8 cellular contexts compared by ENCODE assay signal in genomic region chr10:123134915-123135414, GRCh38. TPM values are rescaled to one million over a fixed set of nuclear protein-coding genes. Genes with fewer than 3 reads are reported as not detected.
DNase-seq lines count a peak whose midpoint lies in the region; ATAC-seq and TF ChIP-seq lines count a peak whose summit lies in the region.

No MANE protein-coding gene starts in this region.

- intact Hi-C loops in psoas muscle (cut with DNase I) = loop anchor here (5.0 to 10.0 kb wide), 2 partner anchors 422 to 830 kb away; no protein-coding TSS in a partner anchor

- no peak for ATAC-seq in central memory CD8-positive, alpha-beta T cell (replicated peaks; ENCODE audit: extremely low read depth, poor library complexity, severe bottlenecking)
- no peak for ATAC-seq in psoas muscle
- no peak for ATAC-seq in stimulated activated memory B cell treated with anti-CD40 and anti-IgM and Interleukin-4, amounts not matched to agents 10 μg/mL and 1 μg/mL and 100 μg/mL, for 72 hours

- H3K27me3 ChIP-seq in HUES64 (ENCODE audit: insufficient read depth, low read length) (peaks cover 100% of the 10 kb centered on the region), psoas muscle (ENCODE audit: insufficient read depth in 3 of 3, low read length in 2 of 3) (peaks cover 0 to 100% (median 54%) of the 10 kb centered on the region in 3 donors)

- H3K36me3 ChIP-seq in HUES64 (ENCODE audit: insufficient read depth, low read length) (no peaks in the 10 kb centered on the region), psoas muscle (ENCODE audit: insufficient read depth in 1 of 2, low read depth in 1 of 2) (no peaks in the 10 kb centered on the region)

- H3K4me1 ChIP-seq in HUES64 (ENCODE audit: insufficient read depth, low read length) = peaks cover 15% of the 10 kb centered on the region; the same call in 1 of the 2 replicates
- H3K4me1 ChIP-seq in psoas muscle = peaks cover 29% of the 10 kb centered on the region

- peaks cover 40% of the 10 kb centered on the region for H3K4me1 Mint-ChIP-seq in central memory CD8-positive, alpha-beta T cell
- peaks cover 28% of the 10 kb centered on the region for H3K4me1 Mint-ChIP-seq in stimulated activated memory B cell treated with anti-CD40 and anti-IgM and Interleukin-4, amounts not matched to agents 10 μg/mL and 1 μg/mL and 100 μg/mL, for 72 hours

- TF ChIP-seq CTCF in psoas muscle (IDR thresholded peaks at IDR 0.05) = no peak

- H3K27me3 Mint-ChIP-seq in central memory CD8-positive, alpha-beta T cell = peaks cover 80% of the 10 kb centered on the region
- peaks cover 83% of the 10 kb centered on the region for H3K27me3 Mint-ChIP-seq in stimulated activated memory B cell treated with anti-CD40 and anti-IgM and Interleukin-4, amounts not matched to agents 10 μg/mL and 1 μg/mL and 100 μg/mL, for 72 hours

- H3K4me3 ChIP-seq in HUES64 (ENCODE audit: low read length) (peak overlapping the region; percentile 46), psoas muscle (peak overlapping the region; percentile 60)

- H3K9me3 Mint-ChIP-seq in central memory CD8-positive, alpha-beta T cell = no peaks in the 10 kb centered on the region
- no peaks in the 10 kb centered on the region for H3K9me3 Mint-ChIP-seq in stimulated activated memory B cell treated with anti-CD40 and anti-IgM and Interleukin-4, amounts not matched to agents 10 μg/mL and 1 μg/mL and 100 μg/mL, for 72 hours

- peaks cover 19% of the 10 kb centered on the region for H3K36me3 Mint-ChIP-seq in central memory CD8-positive, alpha-beta T cell (ENCODE audit: insufficient read depth)
- H3K36me3 Mint-ChIP-seq in stimulated activated memory B cell treated with anti-CD40 and anti-IgM and Interleukin-4, amounts not matched to agents 10 μg/mL and 1 μg/mL and 100 μg/mL, for 72 hours = no peaks in the 10 kb centered on the region

- H3K27ac ChIP-seq in HUES64 (ENCODE audit: low read depth, low read length) (no peak overlapping the region), psoas muscle (no peak overlapping the region)

- no peaks in the 10 kb centered on the region for H3K9me3 ChIP-seq in HUES64 (ENCODE audit: insufficient read depth, low read depth, low read length)
- no peaks in the 10 kb centered on the region for H3K9me3 ChIP-seq in psoas muscle

- peak; percentile 20 for DNase-seq in NCI-H2227 (lab: John Stamatoyannopoulos, UW; ENCODE audit: unreplicated experiment)
- DNase-seq in NCI-H2227 treated with DMSO at 0.1 percent for 48 hours (lab: John Stamatoyannopoulos, UW) = no peak
- no peak for DNase-seq in central memory CD8-positive, alpha-beta T cell (ENCODE audit: low spot score in 2 of 2)
- no peak for DNase-seq in psoas muscle
- DNase-seq in occipital lobe (lab: John Stamatoyannopoulos, UW) = no peak
- DNase-seq in NCI-H187 (lab: John Stamatoyannopoulos, UW) = no peak

- no peak overlapping the region for H3K27ac Mint-ChIP-seq in central memory CD8-positive, alpha-beta T cell (ENCODE audit: low read depth)
- H3K27ac Mint-ChIP-seq in stimulated activated memory B cell treated with anti-CD40 and anti-IgM and Interleukin-4, amounts not matched to agents 10 μg/mL and 1 μg/mL and 100 μg/mL, for 72 hours = no peak overlapping the region

- peak overlapping the region; percentile 58 for H3K4me3 Mint-ChIP-seq in central memory CD8-positive, alpha-beta T cell
- H3K4me3 Mint-ChIP-seq in stimulated activated memory B cell treated with anti-CD40 and anti-IgM and Interleukin-4, amounts not matched to agents 10 μg/mL and 1 μg/mL and 100 μg/mL, for 72 hours = no peak overlapping the region

- WGBS in HUES64 = 1% methylated on average over 46 of the region's 46 CpGs
- WGBS in psoas muscle, 3 donors = 1 to 2% (median 2%) methylated on average over 24 to 46 of the region's 46 CpGs

- no peak overlapping the region for H3K9ac ChIP-seq in HUES64 (ENCODE audit: low read depth, low read length)

RNA-seq across cellular contexts. Expression of gene HMX3, which starts 0.8 kb away (rescaled TPM):
- not detected for polyA plus RNA-seq in HUES64 (2013, experiment 1 of 2)
- polyA plus RNA-seq in HUES64 (2013, experiment 2 of 2) = not detected
- not detected for total RNA-seq in psoas muscle
- polyA plus RNA-seq in psoas muscle = not detected
- not detected for total RNA-seq in occipital lobe

RNA-seq across cellular contexts. Expression of gene HMX2, which starts 13.0 kb away (rescaled TPM):
- 0.85 TPM for polyA plus RNA-seq in HUES64 (2013, experiment 1 of 2)
- 1.0 TPM for polyA plus RNA-seq in HUES64 (2013, experiment 2 of 2)
- not detected for total RNA-seq in psoas muscle
- not detected for polyA plus RNA-seq in psoas muscle
- not detected for total RNA-seq in occipital lobe

RNA-seq across cellular contexts. Expression of gene BUB3, which starts 19.2 kb away (rescaled TPM):
- polyA plus RNA-seq in HUES64 (2013, experiment 1 of 2) = 156 TPM
- 157 TPM for polyA plus RNA-seq in HUES64 (2013, experiment 2 of 2)
- total RNA-seq in psoas muscle (10 to 100 TPM; 28.6 to 35.3 (median 31.2) TPM), occipital lobe (112 TPM)
- polyA plus RNA-seq in psoas muscle = 10 to 100 TPM; 32.9 to 67.3 (median 49.1) TPM
